In the genomic region with DNA sequence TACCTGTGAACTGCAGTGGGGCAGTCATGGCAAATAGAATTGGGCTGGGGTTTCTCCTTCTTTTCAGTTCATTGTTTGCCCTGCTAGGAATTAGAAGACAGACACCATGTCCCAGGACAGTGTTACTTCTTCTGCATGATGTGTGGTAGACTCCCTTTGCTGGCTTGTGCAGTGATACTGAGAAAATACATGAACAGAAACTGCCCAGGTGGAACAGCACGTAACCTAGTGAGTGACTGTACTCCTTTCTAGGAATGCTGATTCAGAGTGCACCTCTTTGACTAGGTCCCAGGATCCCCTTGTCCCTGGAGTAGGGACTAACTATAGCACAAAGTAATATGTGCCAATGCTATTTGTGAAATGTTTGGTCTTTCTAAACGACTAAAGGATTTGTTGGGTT, we compare ENCODE assay signal across 24 cellular contexts. TPM values are rescaled to one million over a fixed set of nuclear protein-coding genes. Genes with fewer than 3 reads are reported as not detected.
"Had no signal": no experiment of that assay in that cellular context is flagged by ENCODE, and none has a peak within 500 bp of the region (broad histone marks: within the 10 kb centered on the region; RNA-seq: fewer than 3 reads in every experiment).

No MANE protein-coding gene starts in this region.

- H3K36me3 ChIP-seq: ovary had no signal

- H3K4me1 ChIP-seq: ascending aorta, right lobe of liver had no signal

- H3K9me3 ChIP-seq: ascending aorta, ovary, right lobe of liver, tibial nerve had no signal

- H3K27ac ChIP-seq: ascending aorta, ovary, right lobe of liver, tibial nerve had no signal

- H3K9me3 Mint-ChIP-seq: activated naive CD8-positive, alpha-beta T cell treated with anti-CD3 and anti-CD28 coated beads, Interleukin-2, amount 10 ng/mL, durations not matched to agents 7 days and 5 days; activated T-cell treated with anti-CD3 and anti-CD28 coated beads, Interleukin-2, amount 50 U/mL, for 4 hours; brain; memory B cell; stimulated activated memory B cell treated with anti-CD40 and anti-IgM and Interleukin-4, amounts not matched to agents 10 μg/mL and 1 μg/mL and 100 μg/mL, for 72 hours had no signal

- H3K4me3 ChIP-seq: ascending aorta, ovary, right lobe of liver, tibial nerve had no signal

- H3K27ac Mint-ChIP-seq: activated naive CD8-positive, alpha-beta T cell treated with anti-CD3 and anti-CD28 coated beads, Interleukin-2, amount 10 ng/mL, durations not matched to agents 7 days and 5 days; brain; memory B cell; progenitor cell of endocrine pancreas; stimulated activated memory B cell treated with anti-CD40 and anti-IgM and Interleukin-4, amounts not matched to agents 10 μg/mL and 1 μg/mL and 100 μg/mL, for 72 hours had no signal

- H3K27me3 ChIP-seq: ascending aorta, ovary, right lobe of liver, tibial nerve had no signal

- H3K4me3 Mint-ChIP-seq: activated naive CD8-positive, alpha-beta T cell treated with anti-CD3 and anti-CD28 coated beads, Interleukin-2, amount 10 ng/mL, durations not matched to agents 7 days and 5 days; activated T-cell treated with anti-CD3 and anti-CD28 coated beads, Interleukin-2, amount 50 U/mL, for 4 hours; brain; memory B cell; naive thymus-derived CD4-positive, alpha-beta T cell; stimulated activated memory B cell treated with anti-CD40 and anti-IgM and Interleukin-4, amounts not matched to agents 10 μg/mL and 1 μg/mL and 100 μg/mL, for 72 hours had no signal

- DNase-seq: activated CD4-positive, alpha-beta T cell treated with anti-CD3 and anti-CD28 coated beads, Interleukin-2, amount 50 U/mL, for 4 hours; activated effector memory CD4-positive, alpha-beta T cell treated with Interleukin-2 at 50 U/mL for 16 hours; activated naive CD4-positive, alpha-beta T cell treated with Interleukin-2 at 50 U/mL for 16 hours; activated naive CD8-positive, alpha-beta T cell treated with anti-CD3 and anti-CD28 coated beads, Interleukin-2, amount 10 ng/mL, durations not matched to agents 7 days and 5 days; activated T-cell treated with anti-CD3 and anti-CD28 coated beads, Interleukin-2, amount 50 U/mL, for 4 hours; head of caudate nucleus; hippocampal formation; kidney; midbrain; naive thymus-derived CD4-positive, alpha-beta T cell; ovary; right lobe of liver; stimulated activated CD4-positive, alpha-beta T cell treated with anti-CD3 and anti-CD28 coated beads, Interleukin-4, amount 100 ng/mL, for 24 hours had no signal

- H3K27me3 Mint-ChIP-seq: activated naive CD8-positive, alpha-beta T cell treated with anti-CD3 and anti-CD28 coated beads, Interleukin-2, amount 10 ng/mL, durations not matched to agents 7 days and 5 days; brain; memory B cell; naive thymus-derived CD4-positive, alpha-beta T cell; progenitor cell of endocrine pancreas; stimulated activated memory B cell treated with anti-CD40 and anti-IgM and Interleukin-4, amounts not matched to agents 10 μg/mL and 1 μg/mL and 100 μg/mL, for 72 hours had no signal

- FAIRE-seq: endothelial cell of umbilical vein, kidney had no signal

- ATAC-seq: activated T-cell treated with anti-CD3 and anti-CD28 coated beads, Interleukin-2, amount 50 U/mL, for 4 hours; naive thymus-derived CD4-positive, alpha-beta T cell; right lobe of liver; stimulated activated memory B cell treated with anti-CD40 and anti-IgM and Interleukin-4, amounts not matched to agents 10 μg/mL and 1 μg/mL and 100 μg/mL, for 72 hours had no signal

RNA-seq across cellular contexts. Expression of a gene that starts 10.7 kb away (rescaled TPM):
- total RNA-seq: ascending aorta, skeletal muscle tissue had no signal
- polyA plus RNA-seq: naive thymus-derived CD4-positive, alpha-beta T cell; neural cell; ovary had no signal

RNA-seq across cellular contexts. Expression of a gene that starts 27.2 kb away (rescaled TPM):
- total RNA-seq: activated T-cell treated with anti-CD3 and anti-CD28 coated beads, Interleukin-2, amount 50 U/mL, for 4 hours; ascending aorta; endothelial cell of umbilical vein; ureter had no signal
- polyA plus RNA-seq: endothelial cell of umbilical vein; fibroblast of lung; naive thymus-derived CD4-positive, alpha-beta T cell had no signal
